22 cellular contexts compared by ENCODE assay signal in the genomic region with DNA sequence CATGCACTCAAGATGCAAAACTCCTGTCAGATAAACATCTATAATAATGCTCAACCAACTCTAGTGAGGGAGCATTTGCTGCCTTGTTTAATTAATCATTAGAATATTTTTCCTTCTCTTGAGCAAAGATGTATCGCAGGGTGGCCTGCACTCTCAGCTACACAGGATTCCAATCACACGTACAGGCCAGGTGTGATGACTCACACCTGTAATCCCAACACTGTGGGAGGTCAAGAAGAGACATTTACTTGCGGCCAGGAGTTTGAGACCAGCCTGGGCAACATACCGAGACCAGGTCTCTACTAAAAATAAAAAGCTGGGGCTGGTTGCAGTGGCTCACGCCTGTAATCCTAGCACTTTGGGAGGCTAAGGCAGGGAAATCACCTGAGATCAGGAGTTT.
"Had no signal": no experiment of that assay in that cellular context is flagged by ENCODE, and none has a peak within 500 bp of the region (broad histone marks: within the 10 kb centered on the region; RNA-seq: fewer than 3 reads in every experiment).

No MANE protein-coding gene starts in this region.

- H3K27me3 ChIP-seq: esophagus squamous epithelium, neutrophil, pancreas, right lobe of liver, testis, tibial artery, upper lobe of left lung had no signal

- H3K27ac ChIP-seq: coronary artery, esophagus squamous epithelium, left ventricle myocardium inferior, lower lobe of right lung, neutrophil, pancreas, right lobe of liver, testis, tibial artery, upper lobe of left lung had no signal

- H3K4me1 Mint-ChIP-seq: neural crest cell had no signal

- H3K27ac Mint-ChIP-seq: natural killer cell treated with Interleukin-12 subunit alpha and Interleukin-12 subunit beta and Interleukin-15 and Interleukin-18, amount 100 ng/mL, for 72 hours had no signal

- H3K4me1 ChIP-seq: esophagus squamous epithelium, lower lobe of right lung, pancreas, right lobe of liver, tibial artery, upper lobe of left lung had no signal

- H3K9me3 ChIP-seq: esophagus squamous epithelium, lower lobe of right lung, neutrophil, pancreas, right lobe of liver, testis, tibial artery, upper lobe of left lung had no signal

- ATAC-seq: effector memory CD8-positive, alpha-beta T cell; left cardiac atrium; lower lobe of right lung; natural killer cell treated with Interleukin-12 subunit alpha and Interleukin-12 subunit beta and Interleukin-15 and Interleukin-18, amount 100 ng/mL, for 72 hours; pancreas; stimulated activated naive CD8-positive, alpha-beta T cell treated with anti-CD3 and anti-CD28 coated beads, Interleukin-15, Interleukin-2, amounts not matched to agents 100 U/mL and 50 U/mL, for 24 hours had no signal

- H3K9me3 Mint-ChIP-seq: effector memory CD8-positive, alpha-beta T cell; natural killer cell treated with Interleukin-12 subunit alpha and Interleukin-12 subunit beta and Interleukin-15 and Interleukin-18, amount 100 ng/mL, for 72 hours had no signal

- H3K27me3 Mint-ChIP-seq: effector memory CD8-positive, alpha-beta T cell; natural killer cell treated with Interleukin-12 subunit alpha and Interleukin-12 subunit beta and Interleukin-15 and Interleukin-18, amount 100 ng/mL, for 72 hours had no signal

- H3K4me3 Mint-ChIP-seq: effector memory CD8-positive, alpha-beta T cell; natural killer cell treated with Interleukin-12 subunit alpha and Interleukin-12 subunit beta and Interleukin-15 and Interleukin-18, amount 100 ng/mL, for 72 hours; neural crest cell had no signal

- DNase-seq: effector memory CD8-positive, alpha-beta T cell; erythroblast; esophagus squamous epithelium; kidney; left cardiac atrium; left ventricle myocardium inferior; lower lobe of right lung; pancreas; retina; stimulated activated CD4-positive, alpha-beta T cell treated with anti-CD3 and anti-CD28 coated beads, Interleukin-15, amount 100 ng/mL, for 24 hours; stimulated activated CD4-positive, alpha-beta T cell treated with anti-CD3 and anti-CD28 coated beads, Interleukin-4, amount 100 ng/mL, for 1 hour; stimulated activated CD8-positive, alpha-beta memory T cell treated with anti-CD3 and anti-CD28 coated beads, Interleukin-4, amount 100 ng/mL, for 48 hours; stimulated activated naive CD8-positive, alpha-beta T cell treated with anti-CD3 and anti-CD28 coated beads, Interleukin-15, Interleukin-2, amounts not matched to agents 100 U/mL and 50 U/mL, for 24 hours; substantia nigra; testis; tibial artery; upper lobe of left lung had no signal
